ENCODE assay signal across 18 cellular contexts in the genomic region with DNA sequence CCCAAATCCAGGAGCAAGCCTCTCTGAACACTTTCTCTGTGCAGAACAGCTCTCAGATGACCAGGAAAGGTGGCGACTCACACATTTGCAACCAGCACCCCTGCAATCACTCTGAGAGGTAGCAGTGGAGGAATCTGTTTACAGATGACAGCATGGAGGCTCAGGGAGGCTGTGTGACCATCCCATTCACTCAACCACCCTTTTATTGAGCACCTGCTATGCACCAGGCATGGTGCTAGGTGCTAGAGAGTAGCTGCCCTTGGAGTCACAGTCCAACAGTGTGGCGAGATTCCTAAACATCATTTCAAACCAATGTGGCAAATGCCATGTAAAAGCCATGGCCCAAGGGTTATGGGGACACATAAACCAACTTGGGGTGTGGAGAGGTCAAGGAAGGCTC. TPM values are rescaled to one million over a fixed set of nuclear protein-coding genes. Genes with fewer than 3 reads are reported as not detected.
DNase-seq lines count a peak whose midpoint lies in the region; ATAC-seq and TF ChIP-seq lines count a peak whose summit lies in the region.
"Had no signal": no experiment of that assay in that cellular context is flagged by ENCODE, and none has a peak within 500 bp of the region (broad histone marks: within the 10 kb centered on the region; RNA-seq: fewer than 3 reads in every experiment).

No MANE protein-coding gene starts in this region.

- H3K27me3 Mint-ChIP-seq in CD8-positive, alpha-beta T cell (ENCODE audit: low read depth), result peaks cover 10% of the 10 kb centered on the region
- H3K27me3 Mint-ChIP-seq in effector memory CD8-positive, alpha-beta T cell, result peaks cover 0 to 26% of the 10 kb centered on the region in 2 donors
- H3K27me3 Mint-ChIP-seq in nephron (ENCODE audit: low read depth), result peaks cover 76% of the 10 kb centered on the region

- no peaks in the 10 kb centered on the region for H3K36me3 ChIP-seq in CD8-positive, alpha-beta T cell (ENCODE audit: insufficient read depth, low read length)
- H3K36me3 ChIP-seq in HCT116 (ENCODE audit: control insufficient read depth in 1 of 2, insufficient read depth in 2 of 2, low read length in 2 of 2), result peaks cover 0 to 4% of the 10 kb centered on the region in 2 experiments; a peak in 1 of 4 replicates
- H3K36me3 ChIP-seq: BE2C had no signal

- H3K9ac ChIP-seq in HCT116 (ENCODE audit: low read length), result no peak overlapping the region

- no peak for ATAC-seq in CD8-positive, alpha-beta T cell
- ATAC-seq in HCT116 (no peak), GM21619 (IDR thresholded peaks at IDR 0.05; ENCODE audit: unreplicated experiment) (no peak)
- ATAC-seq in effector memory CD8-positive, alpha-beta T cell (replicated peaks), result no peak

- H3K9me3 ChIP-seq in CD8-positive, alpha-beta T cell (ENCODE audit: low read length), result no peaks in the 10 kb centered on the region
- no peaks in the 10 kb centered on the region for H3K9me3 ChIP-seq in HCT116 (ENCODE audit: control insufficient read depth in 1 of 2, insufficient read depth in 1 of 2, low read depth in 1 of 2, low read length in 2 of 2)
- H3K9me3 ChIP-seq: BE2C had no signal

- TF ChIP-seq CTCF in CD8-positive, alpha-beta T cell (IDR thresholded peaks at IDR 0.05), result no peak
- no peak for TF ChIP-seq CTCF in HCT116 (IDR thresholded peaks at IDR 0.05 in 2 of 3, conservative IDR thresholded peaks at IDR 0.05 in 1 of 3; ENCODE audit: borderline replicate concordance in 1 of 3, insufficient read depth in 1 of 3, low read depth in 2 of 3, low read length in 2 of 3)
- TF ChIP-seq CTCF in nephron (IDR thresholded peaks at IDR 0.05; ENCODE audit: unreplicated experiment in 3 of 3), result no peak
- TF ChIP-seq CTCF in dorsolateral prefrontal cortex (IDR thresholded peaks at IDR 0.05 in 54 of 56, conservative IDR thresholded peaks at IDR 0.05 in 2 of 56; ENCODE audit: low read depth in 1 of 56, partially characterized antibody in 56 of 56), result no peak

- TF ChIP-seq RAD21 in HCT116 (IDR thresholded peaks at IDR 0.05; ENCODE audit: low read depth), result no peak

- no peak overlapping the region for H3K27ac Mint-ChIP-seq in CD8-positive, alpha-beta T cell
- no peak overlapping the region for H3K27ac Mint-ChIP-seq in effector memory CD8-positive, alpha-beta T cell
- H3K27ac Mint-ChIP-seq in nephron, result no peak overlapping the region

- DNase-seq in CD8-positive, alpha-beta T cell, result no peak
- DNase-seq in HCT116 (ENCODE audit: low read depth, low spot score) (no peak), dorsolateral prefrontal cortex (no peak), dedifferentiated amniotic fluid mesenchymal stem cell (ENCODE audit: extremely low spot score) (no peak)
- DNase-seq in effector memory CD8-positive, alpha-beta T cell, result no peak
- DNase-seq: BE2C; cerebellar nuclear complex; DMS 273 treated with DMSO at 0.1 percent for 48 hours; GF-D8; hippocampal formation; KBM-7; kidney glomerular epithelial cell; NCI-H1092; PC-9; stimulated activated CD4-positive, alpha-beta T cell treated with anti-CD3 and anti-CD28 coated beads, Interleukin-2, amount 100 ng/mL, for 24 hours had no signal

- no TSS peak for BruUV-seq in HCT116 (replicated peaks; lab: Mats Ljungman, UMichigan)

- TF ChIP-seq POLR2A in HCT116 (IDR thresholded peaks at IDR 0.05; ENCODE audit: borderline replicate concordance, extremely low read depth, insufficient read depth, insufficient read length), result no peak

- RAD21 ChIA-PET in HCT116 (lab: Charles Lee; ENCODE audit: low non-redundant PET in 1 of 2, low total read pairs in 2 of 2, uncharacterized antibody in 2 of 2, unreplicated experiment in 2 of 2), result interaction anchor here in 1 of 2 experiments (0.9 kb wide), 1 partner anchor 36 kb away, joined by 3 read pairs; no protein-coding TSS in a partner anchor

- peaks cover 4% of the 10 kb centered on the region for H3K4me1 ChIP-seq in CD8-positive, alpha-beta T cell (ENCODE audit: insufficient read depth, low read length)
- H3K4me1 ChIP-seq in HCT116 (ENCODE audit: control insufficient read depth in 1 of 2, insufficient read depth in 2 of 2, low read length in 2 of 2), result peaks cover 27 to 43% of the 10 kb centered on the region in 2 experiments
- H3K4me1 ChIP-seq: BE2C had no signal

- H3K4me3 Mint-ChIP-seq in CD8-positive, alpha-beta T cell, result peak overlapping the region; percentile 81
- peak overlapping the region; percentile 83 to 86 for H3K4me3 Mint-ChIP-seq in effector memory CD8-positive, alpha-beta T cell
- peak overlapping the region; percentile 46 to 78 (median 76) for H3K4me3 Mint-ChIP-seq in nephron

- CTCF ChIA-PET in CD8-positive, alpha-beta T cell (lab: Charles Lee), result interaction anchor here (2.2 kb wide), 1 partner anchor 28 kb away, joined by 6 read pairs; no protein-coding TSS in a partner anchor
- CTCF ChIA-PET in HCT116 (lab: Charles Lee), result interaction anchor here (1.0 to 2.4 kb wide), 2 partner anchors 13 to 37 kb away, joined by 4 to 12 read pairs; no protein-coding TSS in a partner anchor

- no peaks in the 10 kb centered on the region for H3K36me3 Mint-ChIP-seq in CD8-positive, alpha-beta T cell
- H3K36me3 Mint-ChIP-seq in effector memory CD8-positive, alpha-beta T cell (ENCODE audit: insufficient read depth), result peaks cover 9% of the 10 kb centered on the region
- H3K36me3 Mint-ChIP-seq in nephron (ENCODE audit: low read depth), result no peaks in the 10 kb centered on the region

- POLR2A ChIA-PET in CD8-positive, alpha-beta T cell (lab: Charles Lee), result no interaction called here
- POLR2A ChIA-PET in HCT116 (lab: Charles Lee), result interaction anchor here (0.8 to 3.8 kb wide), 7 partner anchors 10 to 60 kb away, joined by 3 to 45 read pairs (median 13); a partner anchor contains a TSS

- no peak overlapping the region for H3K4me3 ChIP-seq in CD8-positive, alpha-beta T cell (ENCODE audit: low read depth, low read length)
- H3K4me3 ChIP-seq in HCT116 (replicated peaks in 1 of 2; ENCODE audit: low read depth in 1 of 2, low read length in 2 of 2) (no peak overlapping the region), dorsolateral prefrontal cortex (no peak overlapping the region)
- H3K4me3 ChIP-seq: SK-N-MC had no signal

- no peaks in the 10 kb centered on the region for H3K27me3 ChIP-seq in CD8-positive, alpha-beta T cell (ENCODE audit: insufficient read depth, low read length)
- no peaks in the 10 kb centered on the region for H3K27me3 ChIP-seq in HCT116 (ENCODE audit: insufficient read depth, low read length)
- H3K27me3 ChIP-seq in dorsolateral prefrontal cortex, result peaks cover 0 to 36% (median 11%) of the 10 kb centered on the region in 45 donors

- peak overlapping the region; percentile 91 for H3K4me2 ChIP-seq in HCT116 (ENCODE audit: low read length)

- H3K4me1 Mint-ChIP-seq in CD8-positive, alpha-beta T cell (ENCODE audit: low read depth), result peaks cover 3% of the 10 kb centered on the region
- peaks cover 6 to 11% of the 10 kb centered on the region in 2 donors for H3K4me1 Mint-ChIP-seq in effector memory CD8-positive, alpha-beta T cell (ENCODE audit: low read depth in 2 of 2)
- no peaks in the 10 kb centered on the region for H3K4me1 Mint-ChIP-seq in nephron

- H3K79me2 ChIP-seq in HCT116 (ENCODE audit: insufficient read depth, low read length), result peaks cover 34% of the 10 kb centered on the region

- H4K20me1 ChIP-seq in HCT116 (ENCODE audit: insufficient read depth), result no peaks in the 10 kb centered on the region

- H2AFZ ChIP-seq in HCT116 (ENCODE audit: low read depth, low read length, poor library complexity, severe bottlenecking), result no peak overlapping the region

- H3K9me2 ChIP-seq in HCT116 (ENCODE audit: insufficient read depth), result no peaks in the 10 kb centered on the region

- intact Hi-C loops in CD8-positive, alpha-beta T cell (cut with DNase I, micrococcal nuclease), result loop anchor here in 1 of 2 experiments (2.0 kb wide), 1 partner anchor 45 kb away; no protein-coding TSS in a partner anchor
- intact Hi-C loops in HCT116 (cut with micrococcal nuclease), result loop anchor here (2.0 kb wide), 1 partner anchor 13 kb away; no protein-coding TSS in a partner anchor
- intact Hi-C loops in dorsolateral prefrontal cortex (cut with DNase I), result no loop called here

- no peaks in the 10 kb centered on the region for H3K9me3 Mint-ChIP-seq in CD8-positive, alpha-beta T cell
- no peaks in the 10 kb centered on the region for H3K9me3 Mint-ChIP-seq in effector memory CD8-positive, alpha-beta T cell
- H3K9me3 Mint-ChIP-seq in nephron, result no peaks in the 10 kb centered on the region

- no peak overlapping the region for H3K27ac ChIP-seq in CD8-positive, alpha-beta T cell (ENCODE audit: low read depth, low read length)
- H3K27ac ChIP-seq in HCT116 (ENCODE audit: low read depth, low read length) (no peak overlapping the region; the same call in 1 of the 2 replicates), dorsolateral prefrontal cortex (peak overlapping the region in 24 of 59 donors; percentile 7 to 95 (median 86))
- H3K27ac ChIP-seq: PC-9, SK-N-MC had no signal

TF ChIP-seq in HCT116, 20 proteins besides CTCF, POLR2A, EP300 and RAD21:
- TF ChIP-seq JUND (IDR thresholded peaks at IDR 0.05) (no peak), YY1 (IDR thresholded peaks at IDR 0.05; ENCODE audit: extremely low read depth, insufficient replicate concordance, low read depth, low read length) (no peak), ZFX (IDR thresholded peaks at IDR 0.05) (no peak)

RNA-seq across cellular contexts. Expression of a gene that starts 1.5 kb away (rescaled TPM):
- 1 to 10 TPM; 1.2 to 2.3 TPM for total RNA-seq in CD8-positive, alpha-beta T cell
- 568 TPM for total RNA-seq in HCT116 (2021; ENCODE audit: unreplicated experiment)
- 727 and 809 TPM in 2 replicates for polyA plus RNA-seq in HCT116 (2012)
- total RNA-seq in dorsolateral prefrontal cortex, result 100 to 1,000 TPM in 39 of 120 experiments, 10 to 100 TPM in 81; 27.8 to 292 (median 83.1) TPM

RNA-seq across cellular contexts. Expression of a gene that starts 45.3 kb away (rescaled TPM):
- 1 to 10 TPM; 3.4 to 3.7 TPM for total RNA-seq in CD8-positive, alpha-beta T cell
- total RNA-seq in HCT116 (2021; ENCODE audit: unreplicated experiment) (57.8 TPM), dorsolateral prefrontal cortex (10 to 100 TPM in 114 of 120 experiments, 1 to 10 TPM in 6; 6.0 to 32.0 (median 16.1) TPM)
- 64.9 and 68.3 TPM in 2 replicates for polyA plus RNA-seq in HCT116 (2012)

RNA-seq across cellular contexts. Expression of a gene that starts 52.6 kb away (rescaled TPM):
- total RNA-seq in CD8-positive, alpha-beta T cell, result 100 to 1,000 TPM; 303 to 305 TPM
- total RNA-seq in HCT116 (2021; ENCODE audit: unreplicated experiment) (149 TPM), dorsolateral prefrontal cortex (100 to 1,000 TPM in 23 of 120 experiments, 10 to 100 TPM in 97; 65.3 to 160 (median 88.1) TPM)
- polyA plus RNA-seq in HCT116 (2012), result 107 and 111 TPM in 2 replicates

RNA-seq across cellular contexts. Expression of a gene that starts 52.8 kb away (rescaled TPM):
- 10 to 100 TPM; 11.2 to 13.2 TPM for total RNA-seq in CD8-positive, alpha-beta T cell
- total RNA-seq in HCT116 (2021; ENCODE audit: unreplicated experiment) (83.3 TPM), dorsolateral prefrontal cortex (10 to 100 TPM; 31.3 to 74.3 (median 47.5) TPM)
- 55.3 and 61.6 TPM in 2 replicates for polyA plus RNA-seq in HCT116 (2012)

Comparison
In these comparisons a context has a peak if more than half of its experiments do, and no peak if none do; other contexts are left out.
1. RNA of a gene that starts 1.5 kb away (total RNA-seq): 568 TPM in HCT116 (single experiment) and 27.8 to 292 TPM in dorsolateral prefrontal cortex; 1.2 to 2.3 TPM in CD8-positive, alpha-beta T cell; every median in the first group is over 4 times any median in the second.
2. Peak in every context shown above with its lines, with median percentiles within 50 percentile points of each other: H3K4me3 Mint-ChIP-seq.